8 cellular contexts compared by ENCODE assay signal in genomic region chr20:37346526-37347346, GRCh38. TPM values are rescaled to one million over a fixed set of nuclear protein-coding genes. Genes with fewer than 3 reads are reported as not detected.
A peak's percentile ranks its signal among the peaks of the same experiment; 100 is the strongest.
DNase-seq lines count a peak whose midpoint lies in the region; ATAC-seq and TF ChIP-seq lines count a peak whose summit lies in the region.

No MANE protein-coding gene starts in this region.

- TF ChIP-seq CTCF in H9 (conservative IDR thresholded peaks at IDR 0.05): no peak

- no peaks in the 10 kb centered on the region; a peak in 1 of 5 replicates for H3K9me3 Mint-ChIP-seq in H9
- H3K9me3 Mint-ChIP-seq in activated naive CD8-positive, alpha-beta T cell treated with anti-CD3 and anti-CD28 coated beads, Interleukin-2, amount 50 U/mL, for 24 hours: no peaks in the 10 kb centered on the region
- H3K9me3 Mint-ChIP-seq in stimulated activated naive CD8-positive, alpha-beta T cell treated with anti-CD3 and anti-CD28 coated beads, Interleukin-15, amount 100 ng/mL, for 72 hours: peaks cover 0 to 6% of the 10 kb centered on the region in 2 donors

- no peak overlapping the region for H4K8ac ChIP-seq in H9 (replicated peaks; ENCODE audit: insufficient read length, low read depth, low read length)

- no peak overlapping the region for H2AK5ac ChIP-seq in H9 (ENCODE audit: insufficient read length, low read length)

- no peak overlapping the region for H3K4ac ChIP-seq in H9 (ENCODE audit: low read depth, low read length)

- peaks cover 2% of the 10 kb centered on the region; the same call in 1 of the 2 replicates for H3K79me2 ChIP-seq in H9 (ENCODE audit: insufficient read depth, low read length)

- no peak overlapping the region for H2BK5ac ChIP-seq in H9 (ENCODE audit: insufficient read length, low read length)

- ATAC-seq in activated naive CD8-positive, alpha-beta T cell treated with anti-CD3 and anti-CD28 coated beads, Interleukin-2, amount 50 U/mL, for 24 hours: no peak
- ATAC-seq in stimulated activated naive CD8-positive, alpha-beta T cell treated with anti-CD3 and anti-CD28 coated beads, Interleukin-15, amount 100 ng/mL, for 72 hours: peak; percentile 50
- ATAC-seq in GM21381 (IDR thresholded peaks at IDR 0.05; ENCODE audit: unreplicated experiment): no peak
- no peak for ATAC-seq in HG02981 (IDR thresholded peaks at IDR 0.05; ENCODE audit: unreplicated experiment)
- no peak for ATAC-seq in HG02884 (IDR thresholded peaks at IDR 0.05; ENCODE audit: unreplicated experiment)

- H3K4me3 Mint-ChIP-seq in H9: peak overlapping the region; percentile 61 to 75
- H3K4me3 Mint-ChIP-seq in activated naive CD8-positive, alpha-beta T cell treated with anti-CD3 and anti-CD28 coated beads, Interleukin-2, amount 50 U/mL, for 24 hours: peak overlapping the region; percentile 36
- peak overlapping the region in 1 of 2 donors; percentile 45 for H3K4me3 Mint-ChIP-seq in stimulated activated naive CD8-positive, alpha-beta T cell treated with anti-CD3 and anti-CD28 coated beads, Interleukin-15, amount 100 ng/mL, for 72 hours

- H2AFZ ChIP-seq in H9 (ENCODE audit: low read length): no peak overlapping the region

- H3K27ac ChIP-seq in H9 (ENCODE audit: insufficient read length, low read depth, low read length): no peak overlapping the region

- no peaks in the 10 kb centered on the region for H3K27me3 ChIP-seq in H9 (ENCODE audit: insufficient read depth, low read length)

- no peaks in the 10 kb centered on the region for H3K27me3 Mint-ChIP-seq in H9 (ENCODE audit: low read depth)
- H3K27me3 Mint-ChIP-seq in activated naive CD8-positive, alpha-beta T cell treated with anti-CD3 and anti-CD28 coated beads, Interleukin-2, amount 50 U/mL, for 24 hours: peaks cover 2% of the 10 kb centered on the region
- H3K27me3 Mint-ChIP-seq in stimulated activated naive CD8-positive, alpha-beta T cell treated with anti-CD3 and anti-CD28 coated beads, Interleukin-15, amount 100 ng/mL, for 72 hours: no peaks in the 10 kb centered on the region

- no peak overlapping the region for H4K5ac ChIP-seq in H9 (ENCODE audit: insufficient read length, low read depth, low read length)

- H3K23me2 ChIP-seq in H9 (ENCODE audit: insufficient read length, low read depth, low read length, poor library complexity, severe bottlenecking): peaks cover 4% of the 10 kb centered on the region

- H4K20me1 ChIP-seq in H9 (ENCODE audit: control insufficient read depth, insufficient read depth, insufficient read length): no peaks in the 10 kb centered on the region

- no CpG with 5 or more reads among the region's 22 CpGs for WGBS in H9 (ENCODE audit: extremely low coverage, insufficient read length, low lambda C conversion rate)

- DNase-seq in H9 (peak; percentile 42), iPS-NIHi7 (ENCODE audit: extremely low spot score) (peak; percentile 47)
- DNase-seq in activated naive CD8-positive, alpha-beta T cell treated with anti-CD3 and anti-CD28 coated beads, Interleukin-2, amount 50 U/mL, for 24 hours: no peak
- no peak for DNase-seq in stimulated activated naive CD8-positive, alpha-beta T cell treated with anti-CD3 and anti-CD28 coated beads, Interleukin-15, amount 100 ng/mL, for 72 hours
- DNase-seq in stimulated activated CD4-positive, alpha-beta T cell treated with anti-CD3 and anti-CD28 coated beads, Interleukin-4, amount 100 ng/mL, for 1 hour: no peak

- peaks cover 2% of the 10 kb centered on the region; the same call in 1 of the 2 replicates for H3K4me1 ChIP-seq in H9 (ENCODE audit: insufficient read depth, low read length)

- H3K4me1 Mint-ChIP-seq in H9: peaks cover 26 to 37% of the 10 kb centered on the region in 2 experiments
- H3K4me1 Mint-ChIP-seq in activated naive CD8-positive, alpha-beta T cell treated with anti-CD3 and anti-CD28 coated beads, Interleukin-2, amount 50 U/mL, for 24 hours: peaks cover 28% of the 10 kb centered on the region
- H3K4me1 Mint-ChIP-seq in stimulated activated naive CD8-positive, alpha-beta T cell treated with anti-CD3 and anti-CD28 coated beads, Interleukin-15, amount 100 ng/mL, for 72 hours: peaks cover 26% of the 10 kb centered on the region

- no peak overlapping the region for H3K56ac ChIP-seq in H9 (ENCODE audit: insufficient read length, low read depth, low read length)

- H2BK120ac ChIP-seq in H9 (ENCODE audit: low read depth, low read length, poor library complexity, severe bottlenecking): no peak overlapping the region

- no peak overlapping the region for H3K27ac Mint-ChIP-seq in H9
- no peak overlapping the region for H3K27ac Mint-ChIP-seq in activated naive CD8-positive, alpha-beta T cell treated with anti-CD3 and anti-CD28 coated beads, Interleukin-2, amount 50 U/mL, for 24 hours
- no peak overlapping the region for H3K27ac Mint-ChIP-seq in stimulated activated naive CD8-positive, alpha-beta T cell treated with anti-CD3 and anti-CD28 coated beads, Interleukin-15, amount 100 ng/mL, for 72 hours

- no peak overlapping the region for H2BK15ac ChIP-seq in H9 (ENCODE audit: low read depth, low read length)

- peaks cover 2 to 22% (median 7%) of the 10 kb centered on the region in 3 experiments; a peak in 5 of 7 replicates for H3K36me3 Mint-ChIP-seq in H9 (ENCODE audit: insufficient read depth in 1 of 3, low read depth in 3 of 3)
- no peaks in the 10 kb centered on the region for H3K36me3 Mint-ChIP-seq in activated naive CD8-positive, alpha-beta T cell treated with anti-CD3 and anti-CD28 coated beads, Interleukin-2, amount 50 U/mL, for 24 hours (ENCODE audit: low read depth)

- H3K18ac ChIP-seq in H9 (ENCODE audit: insufficient read length, low read depth, low read length): no peak overlapping the region

- H4K91ac ChIP-seq in H9 (ENCODE audit: insufficient read length, low read depth, low read length): no peak overlapping the region

- no peaks in the 10 kb centered on the region for H3K79me1 ChIP-seq in H9 (ENCODE audit: insufficient read depth, low read depth, low read length, poor library complexity, severe bottlenecking)

- no peak overlapping the region for H3K23ac ChIP-seq in H9 (ENCODE audit: insufficient read length, low read depth, low read length)

- H3K9me3 ChIP-seq in H9 (ENCODE audit: control insufficient read depth, low read depth, low read length): no peaks in the 10 kb centered on the region

- H3T11ph ChIP-seq in H9 (ENCODE audit: low read length): no peak overlapping the region

- no peak overlapping the region for H2BK20ac ChIP-seq in H9 (ENCODE audit: low read depth, low read length, poor library complexity, severe bottlenecking)

- no peak overlapping the region for H3K9ac ChIP-seq in H9 (ENCODE audit: extremely low read depth, insufficient read length, low read length)

- peak overlapping the region; percentile 25 for H3K4me2 ChIP-seq in H9 (ENCODE audit: insufficient read depth, insufficient read length, low read length)

- no peak overlapping the region for H2BK12ac ChIP-seq in H9 (ENCODE audit: insufficient read length, low read depth, low read length)

- peak overlapping the region; percentile 16; the same call in 1 of the 2 replicates for H3K14ac ChIP-seq in H9 (ENCODE audit: insufficient read depth, low read length)

RNA-seq across cellular contexts. Expression of gene SRC, which starts 0.8 kb away (rescaled TPM):
- 37.5 and 44.5 TPM in 2 replicates for total RNA-seq in H9 (2021)

RNA-seq across cellular contexts. Expression of gene MANBAL, which starts 57.3 kb away (rescaled TPM):
- 40.3 and 40.7 TPM in 2 replicates for total RNA-seq in H9 (2021)

Comparison
In these comparisons a context has a peak if more than half of its experiments do, and no peak if none do; other contexts are left out.
1. DNase-seq: peak in H9 (single experiment) and iPS-NIHi7 (single experiment); none in activated naive CD8-positive, alpha-beta T cell treated with anti-CD3 and anti-CD28 coated beads, Interleukin-2, amount 50 U/mL, for 24 hours (single experiment), stimulated activated naive CD8-positive, alpha-beta T cell treated with anti-CD3 and anti-CD28 coated beads, Interleukin-15, amount 100 ng/mL, for 72 hours (0 of 2) and stimulated activated CD4-positive, alpha-beta T cell treated with anti-CD3 and anti-CD28 coated beads, Interleukin-4, amount 100 ng/mL, for 1 hour (single experiment).